17 cellular contexts compared by ENCODE assay signal in the genomic region with DNA sequence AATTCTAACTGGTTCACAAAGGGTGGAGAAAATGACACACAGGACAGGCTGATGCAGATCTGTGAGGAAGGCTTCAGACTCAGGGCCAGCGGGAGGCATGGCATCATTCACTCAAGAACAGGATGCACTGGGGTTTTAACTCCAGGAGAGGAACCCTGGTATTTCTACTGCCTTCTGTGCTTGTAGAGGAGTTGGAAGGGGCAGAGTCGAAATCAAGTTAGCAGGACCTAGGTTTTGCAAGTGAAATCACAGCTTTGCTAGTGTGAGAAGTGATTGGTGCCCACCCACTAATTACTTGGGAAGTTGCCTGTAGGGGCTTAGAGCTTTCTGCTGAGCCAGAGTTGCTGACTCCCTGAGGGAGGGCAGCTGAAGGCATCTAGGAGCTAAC.
DNase-seq lines count a peak whose midpoint lies in the region; ATAC-seq, FAIRE-seq and TF ChIP-seq lines count a peak whose summit lies in the region.
"Had no signal": no experiment of that assay in that cellular context is flagged by ENCODE, and none has a peak within 500 bp of the region (broad histone marks: within the 10 kb centered on the region; RNA-seq: fewer than 3 reads in every experiment).

No MANE protein-coding gene starts in this region.

- H2AFZ ChIP-seq in OCI-LY3 (ENCODE audit: low read depth, low read length): no peak overlapping the region

- H3K9ac ChIP-seq in OCI-LY3 (ENCODE audit: low read length) (no peak overlapping the region), skeletal muscle satellite cell (ENCODE audit: low read depth, low read length) (no peak overlapping the region)

- peaks cover 32% of the 10 kb centered on the region for H3K4me1 ChIP-seq in OCI-LY3 (ENCODE audit: low read length)
- H3K4me1 ChIP-seq in skeletal muscle satellite cell (ENCODE audit: control insufficient read depth, insufficient read depth, low read length): peaks cover 10% of the 10 kb centered on the region
- no peaks in the 10 kb centered on the region for H3K4me1 ChIP-seq in pancreas
- H3K4me1 ChIP-seq: gastroesophageal sphincter, lower lobe of right lung, uterus had no signal

- no peaks in the 10 kb centered on the region for H3K27me3 Mint-ChIP-seq in activated naive CD8-positive, alpha-beta T cell treated with anti-CD3 and anti-CD28 coated beads, Interleukin-2, amount 50 U/mL, for 24 hours
- no peaks in the 10 kb centered on the region for H3K27me3 Mint-ChIP-seq in activated naive CD8-positive, alpha-beta T cell treated with anti-CD3 and anti-CD28 coated beads for 36 hours

- FAIRE-seq in pancreas (lab: Jason Lieb, UNC): no peak
- FAIRE-seq: H54 had no signal

- H3K36me3 ChIP-seq in OCI-LY3 (replicated peaks; ENCODE audit: low read depth, low read length) (no peaks in the 10 kb centered on the region), skeletal muscle satellite cell (ENCODE audit: insufficient read depth, low read length) (no peaks in the 10 kb centered on the region), pancreas (no peaks in the 10 kb centered on the region)
- H3K36me3 ChIP-seq: gastroesophageal sphincter, lower lobe of right lung, uterus had no signal

- H3K27ac ChIP-seq in OCI-LY3 (ENCODE audit: low read length) (no peak overlapping the region), epithelial cell of prostate (peak overlapping the region; percentile 47), pancreas (no peak overlapping the region)
- H3K27ac ChIP-seq: gastroesophageal sphincter, lower lobe of right lung, uterus had no signal

- TF ChIP-seq CTCF in OCI-LY3 (IDR thresholded peaks at IDR 0.05; ENCODE audit: low read depth, low read length): no peak
- TF ChIP-seq CTCF in pancreas (IDR thresholded peaks at IDR 0.05): no peak

- H3K27me3 ChIP-seq in OCI-LY3 (ENCODE audit: low read depth, low read length): no peaks in the 10 kb centered on the region
- H3K27me3 ChIP-seq in skeletal muscle satellite cell (ENCODE audit: control insufficient read depth, insufficient read depth, low read length): no peaks in the 10 kb centered on the region
- H3K27me3 ChIP-seq in pancreas: no peaks in the 10 kb centered on the region
- H3K27me3 ChIP-seq: gastroesophageal sphincter, uterus had no signal

- ATAC-seq in activated naive CD8-positive, alpha-beta T cell treated with anti-CD3 and anti-CD28 coated beads, Interleukin-2, amount 50 U/mL, for 24 hours: peak; percentile 51
- no peak for ATAC-seq in pancreas
- ATAC-seq: gastroesophageal sphincter, lower lobe of right lung had no signal

- no peaks in the 10 kb centered on the region for H4K20me1 ChIP-seq in OCI-LY3 (ENCODE audit: insufficient read depth, low read length)

- H3K4me1 Mint-ChIP-seq in activated naive CD8-positive, alpha-beta T cell treated with anti-CD3 and anti-CD28 coated beads, Interleukin-2, amount 50 U/mL, for 24 hours: peaks cover 39% of the 10 kb centered on the region
- H3K4me1 Mint-ChIP-seq in activated naive CD8-positive, alpha-beta T cell treated with anti-CD3 and anti-CD28 coated beads for 36 hours: peaks cover 21% of the 10 kb centered on the region
- H3K4me1 Mint-ChIP-seq: nephron had no signal

- H3K36me3 Mint-ChIP-seq in activated naive CD8-positive, alpha-beta T cell treated with anti-CD3 and anti-CD28 coated beads, Interleukin-2, amount 50 U/mL, for 24 hours (ENCODE audit: low read depth): no peaks in the 10 kb centered on the region
- no peaks in the 10 kb centered on the region for H3K36me3 Mint-ChIP-seq in activated naive CD8-positive, alpha-beta T cell treated with anti-CD3 and anti-CD28 coated beads for 36 hours
- H3K36me3 Mint-ChIP-seq: CD8-positive, alpha-beta memory T cell had no signal

- no peaks in the 10 kb centered on the region for H3K9me3 Mint-ChIP-seq in activated naive CD8-positive, alpha-beta T cell treated with anti-CD3 and anti-CD28 coated beads, Interleukin-2, amount 50 U/mL, for 24 hours
- no peaks in the 10 kb centered on the region for H3K9me3 Mint-ChIP-seq in activated naive CD8-positive, alpha-beta T cell treated with anti-CD3 and anti-CD28 coated beads for 36 hours
- H3K9me3 Mint-ChIP-seq: activated T-helper 2 cell treated with anti-CD3 and anti-CD28 coated beads, Interferon-gamma antibody, Interleukin-2, Interleukin-4, amounts not matched to agents 10 μg/mL and 5 μg/mL and 100 μg/mL, durations not matched to agents 14 hours and 24 hours and 36 hours; CD8-positive, alpha-beta memory T cell; nephron had no signal

- 12 to 18% methylated on average over 2 of the region's 2 CpGs for WGBS in pancreas, 2 donors

- H3K4me2 ChIP-seq in OCI-LY3 (ENCODE audit: low read length): peak overlapping the region; percentile 13
- H3K4me2 ChIP-seq in skeletal muscle satellite cell (ENCODE audit: low read length): peak overlapping the region; percentile 33

- H3K79me2 ChIP-seq in OCI-LY3 (ENCODE audit: low read length): no peaks in the 10 kb centered on the region

- H3K4me3 Mint-ChIP-seq in activated naive CD8-positive, alpha-beta T cell treated with anti-CD3 and anti-CD28 coated beads, Interleukin-2, amount 50 U/mL, for 24 hours: no peak overlapping the region
- H3K4me3 Mint-ChIP-seq in activated naive CD8-positive, alpha-beta T cell treated with anti-CD3 and anti-CD28 coated beads for 36 hours: no peak overlapping the region
- H3K4me3 Mint-ChIP-seq: CD8-positive, alpha-beta memory T cell; nephron had no signal

- H3K9me3 ChIP-seq in OCI-LY3 (ENCODE audit: insufficient read depth, low read length) (no peaks in the 10 kb centered on the region), skeletal muscle satellite cell (replicated peaks; ENCODE audit: low read length) (no peaks in the 10 kb centered on the region), pancreas (no peaks in the 10 kb centered on the region)
- H3K9me3 ChIP-seq: gastroesophageal sphincter, lower lobe of right lung, uterus had no signal

- no peak for DNase-seq in activated naive CD8-positive, alpha-beta T cell treated with anti-CD3 and anti-CD28 coated beads, Interleukin-2, amount 50 U/mL, for 24 hours
- DNase-seq in activated naive CD8-positive, alpha-beta T cell treated with anti-CD3 and anti-CD28 coated beads for 36 hours: no peak
- DNase-seq in epithelial cell of prostate (ENCODE audit: low read depth, low spot score) (no peak), AML-193 (lab: John Stamatoyannopoulos, UW) (no peak), medulla oblongata (ENCODE audit: extremely low spot score) (no peak), pancreas (no peak)
- DNase-seq: CD8-positive, alpha-beta memory T cell; lower lobe of right lung; NCI-H2107; NCI-H774; uterus had no signal

- intact Hi-C loops in pancreas (cut with DNase I): no loop called here

- H3K27ac Mint-ChIP-seq in activated naive CD8-positive, alpha-beta T cell treated with anti-CD3 and anti-CD28 coated beads, Interleukin-2, amount 50 U/mL, for 24 hours: no peak overlapping the region
- no peak overlapping the region for H3K27ac Mint-ChIP-seq in activated naive CD8-positive, alpha-beta T cell treated with anti-CD3 and anti-CD28 coated beads for 36 hours
- H3K27ac Mint-ChIP-seq: activated T-helper 2 cell treated with anti-CD3 and anti-CD28 coated beads, Interferon-gamma antibody, Interleukin-2, Interleukin-4, amounts not matched to agents 10 μg/mL and 5 μg/mL and 100 μg/mL, durations not matched to agents 14 hours and 24 hours and 36 hours; nephron had no signal

- H3K4me3 ChIP-seq in OCI-LY3 (ENCODE audit: low read length) (no peak overlapping the region), skeletal muscle satellite cell (ENCODE audit: low read length) (no peak overlapping the region), pancreas (no peak overlapping the region)
- H3K4me3 ChIP-seq: gastroesophageal sphincter, lower lobe of right lung, uterus had no signal
